ENCODE assay signal across 13 cellular contexts in the genomic region with DNA sequence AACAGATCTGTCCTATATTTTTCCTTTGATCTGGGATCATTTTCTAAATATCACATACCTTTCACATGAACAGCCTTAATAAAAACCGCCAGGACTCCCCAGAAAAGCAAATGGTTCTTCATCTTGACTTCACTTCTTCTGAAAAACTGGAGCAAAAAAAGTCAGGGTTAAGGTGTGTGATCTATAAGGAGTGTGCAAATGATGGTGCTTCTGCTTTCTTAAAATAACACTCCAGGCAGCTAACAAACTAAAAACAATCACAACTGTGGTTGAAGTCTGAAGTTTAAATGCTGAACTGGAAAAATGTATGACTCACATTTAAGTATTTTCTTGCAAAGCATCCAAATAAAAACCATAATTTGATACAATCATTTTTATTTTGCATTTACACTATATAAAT. TPM values are rescaled to one million over a fixed set of nuclear protein-coding genes. Genes with fewer than 3 reads are reported as not detected.
A peak's percentile ranks its signal among the peaks of the same experiment; 100 is the strongest.
DNase-seq lines count a peak whose midpoint lies in the region; ATAC-seq, FAIRE-seq and TF ChIP-seq lines count a peak whose summit lies in the region.
"Had no signal": no experiment of that assay in that cellular context is flagged by ENCODE, and none has a peak within 500 bp of the region (broad histone marks: within the 10 kb centered on the region; RNA-seq: fewer than 3 reads in every experiment).

JCHAIN (minus strand) TSS at position 140 of the 400 bp plus-strand sequence; CDS start at position 122, 18 bp downstream.

- H3K9me3 ChIP-seq in endothelial cell of umbilical vein (replicated peaks; ENCODE audit: control insufficient read depth, insufficient read depth, low read length): no peaks in the 10 kb centered on the region

- H3K27me3 ChIP-seq in endothelial cell of umbilical vein (ENCODE audit: control insufficient read depth in 2 of 2, insufficient read depth in 2 of 2, low read length in 2 of 2): no peaks in the 10 kb centered on the region

- no peak within 1 kb of the TSS for H3K9ac ChIP-seq in endothelial cell of umbilical vein (replicated peaks; ENCODE audit: extremely low read depth, insufficient read depth, low read length)

- H3K4me3 ChIP-seq in endothelial cell of umbilical vein (replicated peaks in 1 of 3; ENCODE audit: insufficient read depth in 1 of 3, low read depth in 1 of 3, low read length in 3 of 3): no peak within 1 kb of the TSS

- DNase-seq in NOMO-1 treated with DMSO at 0.1 percent for 48 hours (lab: John Stamatoyannopoulos, UW; ENCODE audit: unreplicated experiment): peak; percentile 56
- DNase-seq in NOMO-1 treated with dmso at 0.1 percent for 144 hours (lab: John Stamatoyannopoulos, UW; ENCODE audit: unreplicated experiment): no peak
- no peak for DNase-seq in endothelial cell of umbilical vein (ENCODE audit: low read depth, low spot score)
- no peak for DNase-seq in ureter (ENCODE audit: low spot score)
- no peak for DNase-seq in glutamatergic neuron
- no peak for DNase-seq in erythroblast (lab: John Stamatoyannopoulos, UW)
- DNase-seq in DMS153 treated with DMSO at 0.1 percent for 48 hours (lab: John Stamatoyannopoulos, UW; ENCODE audit: unreplicated experiment): no peak
- DNase-seq: activated T-cell treated with anti-CD3 and anti-CD28 coated beads, Interleukin-2, amount 50 U/mL, for 24 hours; effector CD8-positive, alpha-beta T cell; NCI-H446 had no signal

- BruUV-seq in endothelial cell of umbilical vein (replicated peaks; lab: Mats Ljungman, UMichigan): no TSS peak

- no peak within 1 kb of the TSS for H2AFZ ChIP-seq in endothelial cell of umbilical vein (ENCODE audit: low read depth, low read length)

- POLR2A ChIA-PET in endothelial cell of umbilical vein (lab: Charles Lee): no interaction called here

- no peak within 1 kb of the TSS for H3K4me2 ChIP-seq in endothelial cell of umbilical vein (ENCODE audit: insufficient read depth, low read length)

- peak; percentile 61 for FAIRE-seq in endothelial cell of umbilical vein (lab: Jason Lieb, UNC)
- FAIRE-seq: islet of Langerhans had no signal

- H3K36me3 Mint-ChIP-seq in glutamatergic neuron (ENCODE audit: unreplicated experiment): no peaks in the 10 kb centered on the region

- no peaks in the 10 kb centered on the region for H3K9me1 ChIP-seq in endothelial cell of umbilical vein (replicated peaks; ENCODE audit: control insufficient read depth, extremely low read depth, insufficient read depth, low read length)

- no peaks in the 10 kb centered on the region for H3K79me2 ChIP-seq in endothelial cell of umbilical vein (ENCODE audit: control insufficient read depth, insufficient read depth, low read length)

- H3K36me3 ChIP-seq in endothelial cell of umbilical vein (ENCODE audit: control insufficient read depth in 2 of 2, extremely low read depth in 1 of 2, insufficient read depth in 2 of 2, low read length in 2 of 2): no peaks in the 10 kb centered on the region

- no peak within 1 kb of the TSS for H3K27ac ChIP-seq in endothelial cell of umbilical vein (ENCODE audit: insufficient read depth, low read depth, low read length)

- TF ChIP-seq CTCF in endothelial cell of umbilical vein (IDR thresholded peaks at IDR 0.05; ENCODE audit: extremely low read depth in 1 of 2, insufficient read depth in 1 of 2, low read depth in 1 of 2, low read length in 2 of 2) (no peak), glutamatergic neuron (IDR thresholded peaks at IDR 0.05; ENCODE audit: partially characterized antibody, unreplicated experiment) (no peak)

- no peaks in the 10 kb centered on the region for H3K4me1 ChIP-seq in endothelial cell of umbilical vein (ENCODE audit: control insufficient read depth, extremely low read depth, insufficient read depth, low read length)

- no peak within 1 kb of the TSS for H3K27ac Mint-ChIP-seq in glutamatergic neuron (ENCODE audit: unreplicated experiment)
- H3K27ac Mint-ChIP-seq: activated T-cell treated with anti-CD3 and anti-CD28 coated beads, Interleukin-2, amount 50 U/mL, for 24 hours had no signal

- no peaks in the 10 kb centered on the region for H3K9me3 Mint-ChIP-seq in glutamatergic neuron (ENCODE audit: unreplicated experiment)
- H3K9me3 Mint-ChIP-seq: activated T-cell treated with anti-CD3 and anti-CD28 coated beads, Interleukin-2, amount 50 U/mL, for 24 hours had no signal

- TF ChIP-seq POLR2A in endothelial cell of umbilical vein (IDR thresholded peaks at IDR 0.05; ENCODE audit: low read depth, low read length) (no peak), erythroblast (IDR thresholded peaks at IDR 0.05; ENCODE audit: low read length) (no peak)

- no peaks in the 10 kb centered on the region for H3K4me1 Mint-ChIP-seq in glutamatergic neuron (ENCODE audit: low read depth, unreplicated experiment)

- dilution Hi-C loops in endothelial cell of umbilical vein (cut with MboI; ENCODE audit: extremely low pct_ligation_motif_present, low sequenced_read_pairs): no loop called here

- H3K4me3 Mint-ChIP-seq in glutamatergic neuron (ENCODE audit: unreplicated experiment): no peak within 1 kb of the TSS
- H3K4me3 Mint-ChIP-seq: activated T-cell treated with anti-CD3 and anti-CD28 coated beads, Interleukin-2, amount 50 U/mL, for 24 hours had no signal

- peak; percentile 62 for ATAC-seq in HG03095 (IDR thresholded peaks at IDR 0.05; ENCODE audit: unreplicated experiment)

- peaks cover 3% of the 10 kb centered on the region for H3K27me3 Mint-ChIP-seq in glutamatergic neuron (ENCODE audit: unreplicated experiment)
- H3K27me3 Mint-ChIP-seq: activated T-cell treated with anti-CD3 and anti-CD28 coated beads, Interleukin-2, amount 50 U/mL, for 24 hours had no signal

- no peaks in the 10 kb centered on the region for H4K20me1 ChIP-seq in endothelial cell of umbilical vein (replicated peaks; ENCODE audit: control insufficient read depth, extremely low read depth, insufficient read depth, low read length)

- CTCF ChIA-PET in endothelial cell of umbilical vein (lab: Charles Lee): interaction anchor here (1.6 kb wide), 1 partner anchor 14 kb away, joined by 4 read pairs; no protein-coding TSS in a partner anchor

- intact Hi-C loops in endothelial cell of umbilical vein (cut with micrococcal nuclease): no loop called here

TF ChIP-seq in endothelial cell of umbilical vein, 7 proteins besides CTCF, POLR2A, EP300 and RAD21:
- TF ChIP-seq JUN (IDR thresholded peaks at IDR 0.05; ENCODE audit: borderline replicate concordance, insufficient read depth, insufficient read length, low read depth) (no peak), FOS (IDR thresholded peaks at IDR 0.05; ENCODE audit: borderline replicate concordance, insufficient read depth, low read length) (no peak), MAX (IDR thresholded peaks at IDR 0.05; ENCODE audit: insufficient read depth, insufficient read length) (no peak), MYC (IDR thresholded peaks at IDR 0.05; ENCODE audit: low read depth, low read length) (no peak), EZH2 (IDR thresholded peaks at IDR 0.05; ENCODE audit: borderline replicate concordance, low read depth, low read length, severe bottlenecking) (no peak), POLR2AphosphoS5 (IDR thresholded peaks at IDR 0.05; ENCODE audit: insufficient read depth, low read depth, low read length) (no peak), GATA2 (IDR thresholded peaks at IDR 0.05; ENCODE audit: insufficient read depth, insufficient read length, low read depth, low read length) (no peak)

RNA-seq across cellular contexts. Expression of gene JCHAIN, which starts in this region (rescaled TPM):
- total RNA-seq in endothelial cell of umbilical vein (not detected in 2 replicates), ureter (374 TPM), glutamatergic neuron (ENCODE audit: unreplicated experiment) (not detected)
- not detected in 2 replicates for polyA plus RNA-seq in endothelial cell of umbilical vein
- not detected in 2 replicates for polyA plus RNA-seq in endothelial cell of umbilical vein (2011; cell fraction: cytosol; rRNA removed)
- not detected in 2 replicates for polyA plus RNA-seq in endothelial cell of umbilical vein (2011; cell fraction: nucleus; rRNA removed)
- not detected in 2 replicates for polyA plus RNA-seq in endothelial cell of umbilical vein (2012)
- polyA minus RNA-seq in endothelial cell of umbilical vein: not detected in 2 replicates
- not detected for polyA minus RNA-seq in endothelial cell of umbilical vein (2011; cell fraction: cytosol; rRNA and poly(A)+ RNA removed)
- not detected in 2 replicates for polyA minus RNA-seq in endothelial cell of umbilical vein (2011; cell fraction: nucleus; rRNA and poly(A)+ RNA removed)
- total RNA-seq: A172 had no signal

Comparison
In these comparisons a context has a peak if more than half of its experiments do, and no peak if none do; other contexts are left out.
1. RNA of gene JCHAIN (total RNA-seq): 374 TPM in ureter (single experiment); not detected in endothelial cell of umbilical vein and not detected in glutamatergic neuron (single experiment); every median in the first group is over 100 times any median in the second.